ENCODE assay signal across 1 cellular context in genomic region chr3:141303481-141304223, GRCh38.
TF ChIP-seq lines count a peak whose summit lies in the region.

No MANE protein-coding gene starts in this region.

TF ChIP-seq in GM23338, 12 proteins besides CTCF, POLR2A, EP300 and RAD21 (continued from another document):
- TF ChIP-seq, protein P1, sequence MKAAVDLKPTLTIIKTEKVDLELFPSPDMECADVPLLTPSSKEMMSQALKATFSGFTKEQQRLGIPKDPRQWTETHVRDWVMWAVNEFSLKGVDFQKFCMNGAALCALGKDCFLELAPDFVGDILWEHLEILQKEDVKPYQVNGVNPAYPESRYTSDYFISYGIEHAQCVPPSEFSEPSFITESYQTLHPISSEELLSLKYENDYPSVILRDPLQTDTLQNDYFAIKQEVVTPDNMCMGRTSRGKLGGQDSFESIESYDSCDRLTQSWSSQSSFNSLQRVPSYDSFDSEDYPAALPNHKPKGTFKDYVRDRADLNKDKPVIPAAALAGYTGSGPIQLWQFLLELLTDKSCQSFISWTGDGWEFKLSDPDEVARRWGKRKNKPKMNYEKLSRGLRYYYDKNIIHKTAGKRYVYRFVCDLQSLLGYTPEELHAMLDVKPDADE (IDR thresholded peaks at IDR 0.05) = no peak
- TF ChIP-seq EZH2phosphoT487 (IDR thresholded peaks at IDR 0.05; ENCODE audit: unreplicated experiment) (no peak), ZNF114 (CRISPR knock-in tag; IDR thresholded peaks at IDR 0.05) (no peak)
- TF ChIP-seq, protein P2, sequence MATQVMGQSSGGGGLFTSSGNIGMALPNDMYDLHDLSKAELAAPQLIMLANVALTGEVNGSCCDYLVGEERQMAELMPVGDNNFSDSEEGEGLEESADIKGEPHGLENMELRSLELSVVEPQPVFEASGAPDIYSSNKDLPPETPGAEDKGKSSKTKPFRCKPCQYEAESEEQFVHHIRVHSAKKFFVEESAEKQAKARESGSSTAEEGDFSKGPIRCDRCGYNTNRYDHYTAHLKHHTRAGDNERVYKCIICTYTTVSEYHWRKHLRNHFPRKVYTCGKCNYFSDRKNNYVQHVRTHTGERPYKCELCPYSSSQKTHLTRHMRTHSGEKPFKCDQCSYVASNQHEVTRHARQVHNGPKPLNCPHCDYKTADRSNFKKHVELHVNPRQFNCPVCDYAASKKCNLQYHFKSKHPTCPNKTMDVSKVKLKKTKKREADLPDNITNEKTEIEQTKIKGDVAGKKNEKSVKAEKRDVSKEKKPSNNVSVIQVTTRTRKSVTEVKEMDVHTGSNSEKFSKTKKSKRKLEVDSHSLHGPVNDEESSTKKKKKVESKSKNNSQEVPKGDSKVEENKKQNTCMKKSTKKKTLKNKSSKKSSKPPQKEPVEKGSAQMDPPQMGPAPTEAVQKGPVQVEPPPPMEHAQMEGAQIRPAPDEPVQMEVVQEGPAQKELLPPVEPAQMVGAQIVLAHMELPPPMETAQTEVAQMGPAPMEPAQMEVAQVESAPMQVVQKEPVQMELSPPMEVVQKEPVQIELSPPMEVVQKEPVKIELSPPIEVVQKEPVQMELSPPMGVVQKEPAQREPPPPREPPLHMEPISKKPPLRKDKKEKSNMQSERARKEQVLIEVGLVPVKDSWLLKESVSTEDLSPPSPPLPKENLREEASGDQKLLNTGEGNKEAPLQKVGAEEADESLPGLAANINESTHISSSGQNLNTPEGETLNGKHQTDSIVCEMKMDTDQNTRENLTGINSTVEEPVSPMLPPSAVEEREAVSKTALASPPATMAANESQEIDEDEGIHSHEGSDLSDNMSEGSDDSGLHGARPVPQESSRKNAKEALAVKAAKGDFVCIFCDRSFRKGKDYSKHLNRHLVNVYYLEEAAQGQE (IDR thresholded peaks at IDR 0.05; ENCODE audit: unreplicated experiment) = no peak
